Comparison of ENCODE assay signal across 17 cellular contexts in the genomic region with DNA sequence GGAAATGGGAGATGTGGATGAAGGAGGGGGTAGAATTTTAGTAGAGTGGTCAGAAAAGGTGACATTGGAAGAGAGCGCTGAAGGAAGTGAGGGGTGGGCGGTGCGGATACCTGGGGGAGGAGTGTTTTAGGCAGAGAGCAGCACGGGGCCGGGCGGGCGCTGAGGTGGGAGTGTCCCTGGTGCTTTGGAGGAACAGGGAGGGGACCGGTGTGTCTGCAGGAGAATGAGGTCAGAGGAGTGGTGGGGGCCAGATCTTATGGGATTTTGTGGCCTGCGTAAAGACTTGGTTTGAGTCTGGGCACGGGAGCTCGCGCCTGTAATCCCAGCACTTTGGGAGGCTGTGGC. TPM values are rescaled to one million over a fixed set of nuclear protein-coding genes. Genes with fewer than 3 reads are reported as not detected.
A peak's percentile ranks its signal among the peaks of the same experiment; 100 is the strongest.
DNase-seq lines count a peak whose midpoint lies in the region; ATAC-seq and TF ChIP-seq lines count a peak whose summit lies in the region.
"Had no signal": no experiment of that assay in that cellular context is flagged by ENCODE, and none has a peak within 500 bp of the region (broad histone marks: within the 10 kb centered on the region; RNA-seq: fewer than 3 reads in every experiment).

No MANE protein-coding gene starts in this region.

- H3K4me2 ChIP-seq in osteoblast (ENCODE audit: insufficient read depth, low read length) (no peak overlapping the region), neural progenitor cell (no peak overlapping the region)
- H3K4me2 ChIP-seq: BLaER1 had no signal

- intact Hi-C loops in Right ventricle myocardium superior (cut with DNase I) (loop anchor here (5.0 to 10.0 kb wide), 2 partner anchors 72 to 355 kb away; no protein-coding TSS in a partner anchor), Right ventricle myocardium inferior (cut with DNase I) (loop anchor here (5.0 kb wide), 1 partner anchor 352 kb away; no protein-coding TSS in a partner anchor)

- H3K36me3 ChIP-seq in osteoblast (ENCODE audit: insufficient read depth, low read length) (no peaks in the 10 kb centered on the region), neural progenitor cell (no peaks in the 10 kb centered on the region)
- H3K36me3 ChIP-seq: BLaER1 had no signal

- no peak overlapping the region for H3K9ac ChIP-seq in neural progenitor cell
- H3K9ac ChIP-seq: BLaER1 had no signal

- TF ChIP-seq CTCF in osteoblast (IDR thresholded peaks at IDR 0.05; ENCODE audit: extremely low read depth, low read depth, low read length), result no peak
- TF ChIP-seq CTCF in neural progenitor cell (IDR thresholded peaks at IDR 0.05), result no peak

- peak overlapping the region; percentile 98 for H3K27ac ChIP-seq in cingulate gyrus (ENCODE audit: low read depth, low read length)
- H3K27ac ChIP-seq in osteoblast (ENCODE audit: low read depth, low read length), result no peak overlapping the region
- H3K27ac ChIP-seq in neural progenitor cell, result no peak overlapping the region
- H3K27ac ChIP-seq: BLaER1 had no signal

- no peaks in the 10 kb centered on the region for H3K36me3 Mint-ChIP-seq in stimulated activated effector memory CD8-positive, alpha-beta T cell treated with anti-CD3 and anti-CD28 coated beads, Interleukin-12 subunit alpha, Interleukin-12 subunit beta, amount 100 ng/mL, for 72 hours
- no peaks in the 10 kb centered on the region for H3K36me3 Mint-ChIP-seq in neural progenitor cell
- H3K36me3 Mint-ChIP-seq: CD14-positive monocyte; CD4-positive, alpha-beta memory T cell had no signal

- H3K9me3 Mint-ChIP-seq in stimulated activated effector memory CD8-positive, alpha-beta T cell treated with anti-CD3 and anti-CD28 coated beads, Interleukin-12 subunit alpha, Interleukin-12 subunit beta, amount 100 ng/mL, for 72 hours, result no peaks in the 10 kb centered on the region
- H3K9me3 Mint-ChIP-seq in neural progenitor cell, result no peaks in the 10 kb centered on the region
- H3K9me3 Mint-ChIP-seq: CD4-positive, alpha-beta memory T cell had no signal

- H4K20me1 ChIP-seq in osteoblast (ENCODE audit: insufficient read depth, low read length) (no peaks in the 10 kb centered on the region), neural progenitor cell (ENCODE audit: low read depth) (peaks cover 8% of the 10 kb centered on the region)

- H3K4me1 ChIP-seq in osteoblast (ENCODE audit: insufficient read depth, low read length) (peaks cover 4% of the 10 kb centered on the region), neural progenitor cell (peaks cover 7% of the 10 kb centered on the region)
- H3K4me1 ChIP-seq: BLaER1 had no signal

- ATAC-seq in Right ventricle myocardium superior (ENCODE audit: poor library complexity) (no peak), Right ventricle myocardium inferior (no peak)
- no peak for ATAC-seq in stimulated activated effector memory CD8-positive, alpha-beta T cell treated with anti-CD3 and anti-CD28 coated beads, Interleukin-12 subunit alpha, Interleukin-12 subunit beta, amount 100 ng/mL, for 72 hours
- ATAC-seq: GM12878 had no signal

- DNase-seq in Right ventricle myocardium superior (peak; percentile 1), Right ventricle myocardium inferior (ENCODE audit: missing footprints) (no peak), osteoblast (ENCODE audit: insufficient read length, low spot score, missing footprints) (peak; percentile 32), neural progenitor cell (ENCODE audit: low spot score) (no peak), DMS153 treated with DMSO at 0.1 percent for 48 hours (lab: John Stamatoyannopoulos, UW; ENCODE audit: unreplicated experiment) (no peak)
- DNase-seq in stimulated activated effector memory CD8-positive, alpha-beta T cell treated with anti-CD3 and anti-CD28 coated beads, Interleukin-12 subunit alpha, Interleukin-12 subunit beta, amount 100 ng/mL, for 72 hours (ENCODE audit: low spot score in 2 of 2), result no peak
- DNase-seq: 8988T; CD4-positive, alpha-beta memory T cell; DMS153; DMS79 treated with DMSO at 0.1 percent for 48 hours; GOT3; H7 had no signal

- no peak overlapping the region for H3K27ac Mint-ChIP-seq in stimulated activated effector memory CD8-positive, alpha-beta T cell treated with anti-CD3 and anti-CD28 coated beads, Interleukin-12 subunit alpha, Interleukin-12 subunit beta, amount 100 ng/mL, for 72 hours
- H3K27ac Mint-ChIP-seq in neural progenitor cell, result no peak overlapping the region

- H3K79me2 ChIP-seq in osteoblast (ENCODE audit: insufficient read depth, low read length) (no peaks in the 10 kb centered on the region), neural progenitor cell (ENCODE audit: low read depth) (no peaks in the 10 kb centered on the region)

- no peak overlapping the region for H3K4me3 ChIP-seq in osteoblast (ENCODE audit: insufficient read depth, low read length)
- H3K4me3 ChIP-seq in neural progenitor cell, result no peak overlapping the region
- H3K4me3 ChIP-seq: BLaER1, GM12878 had no signal

- peaks cover 48% of the 10 kb centered on the region for H3K27me3 Mint-ChIP-seq in neural progenitor cell (ENCODE audit: insufficient read depth, low read depth)

- H2AFZ ChIP-seq in osteoblast (ENCODE audit: low read length) (no peak overlapping the region), neural progenitor cell (replicated peaks) (no peak overlapping the region)

- H3K4me1 Mint-ChIP-seq in stimulated activated effector memory CD8-positive, alpha-beta T cell treated with anti-CD3 and anti-CD28 coated beads, Interleukin-12 subunit alpha, Interleukin-12 subunit beta, amount 100 ng/mL, for 72 hours, result peaks cover 11% of the 10 kb centered on the region
- peaks cover 12% of the 10 kb centered on the region for H3K4me1 Mint-ChIP-seq in neural progenitor cell

- H3F3A ChIP-seq in neural progenitor cell (ENCODE audit: low read depth), result no peaks in the 10 kb centered on the region

- peaks cover 20% of the 10 kb centered on the region for H3K27me3 ChIP-seq in osteoblast (ENCODE audit: insufficient read depth, low read length)
- H3K27me3 ChIP-seq in neural progenitor cell, result peaks cover 100% of the 10 kb centered on the region

- H3K9me3 ChIP-seq in osteoblast (ENCODE audit: low read depth, low read length), result no peaks in the 10 kb centered on the region
- no peaks in the 10 kb centered on the region for H3K9me3 ChIP-seq in neural progenitor cell (ENCODE audit: low read depth)
- H3K9me3 ChIP-seq: BLaER1 had no signal

- H3K4me3 Mint-ChIP-seq in stimulated activated effector memory CD8-positive, alpha-beta T cell treated with anti-CD3 and anti-CD28 coated beads, Interleukin-12 subunit alpha, Interleukin-12 subunit beta, amount 100 ng/mL, for 72 hours, result no peak overlapping the region
- H3K4me3 Mint-ChIP-seq in neural progenitor cell, result no peak overlapping the region
- H3K4me3 Mint-ChIP-seq: CD14-positive monocyte had no signal

RNA-seq across cellular contexts. Expression of gene PSD2, which starts 5.8 kb away (rescaled TPM):
- total RNA-seq in Right ventricle myocardium superior, result not detected
- not detected for total RNA-seq in Right ventricle myocardium inferior
- 0.29 and 0.36 TPM in 2 replicates for total RNA-seq in osteoblast
- total RNA-seq in neural progenitor cell (ENCODE audit: low replicate concordance), result 0.09 and 0.53 TPM in 2 replicates
- total RNA-seq: CD4-positive, alpha-beta memory T cell; GM12878; HT-29 had no signal

Comparison
In these comparisons a context has a peak if more than half of its experiments do, and no peak if none do; other contexts are left out.
1. DNase-seq: peak in Right ventricle myocardium superior (single experiment) and osteoblast (single experiment); none in Right ventricle myocardium inferior (single experiment), stimulated activated effector memory CD8-positive, alpha-beta T cell treated with anti-CD3 and anti-CD28 coated beads, Interleukin-12 subunit alpha, Interleukin-12 subunit beta, amount 100 ng/mL, for 72 hours (0 of 2), neural progenitor cell (single experiment) and DMS153 treated with DMSO at 0.1 percent for 48 hours (single experiment).